Comparison of ENCODE assay signal across 22 cellular contexts in the genomic region with DNA sequence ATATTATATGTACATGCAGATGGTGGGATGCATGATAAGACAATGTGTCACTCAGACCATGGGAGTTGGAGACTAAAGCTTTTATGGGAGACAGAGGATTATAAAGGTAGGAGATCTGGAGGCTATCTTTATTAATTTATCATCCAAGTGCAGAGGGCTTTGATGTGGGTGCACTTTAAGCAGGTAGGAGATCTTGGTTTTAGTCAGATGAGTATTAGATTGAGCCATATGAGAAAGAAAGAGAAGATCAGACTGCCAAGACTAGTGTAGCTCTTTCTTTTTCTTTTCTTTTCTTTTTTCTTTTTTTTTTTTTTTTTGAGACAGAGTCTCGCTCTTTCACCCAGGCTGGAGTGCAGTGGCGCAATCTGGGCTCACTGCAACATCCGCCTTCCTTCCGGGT.
DNase-seq lines count a peak whose midpoint lies in the region; ATAC-seq, FAIRE-seq and TF ChIP-seq lines count a peak whose summit lies in the region.
"Had no signal": no experiment of that assay in that cellular context is flagged by ENCODE, and none has a peak within 500 bp of the region (broad histone marks: within the 10 kb centered on the region; RNA-seq: fewer than 3 reads in every experiment).

No MANE protein-coding gene starts in this region.

- H3K4me2 ChIP-seq in GM12878 (ENCODE audit: control insufficient read depth, insufficient read depth), result no peak overlapping the region

- peaks cover 2% of the 10 kb centered on the region; the same call in 1 of the 3 replicates for H3K9me3 ChIP-seq in GM12878 (replicated peaks; ENCODE audit: control insufficient read depth, insufficient read depth, low read length)
- H3K9me3 ChIP-seq: BE2C, BLaER1 had no signal

- SMC1A ChIA-PET in GM12878 (lab: Charles Lee; ENCODE audit: uncharacterized antibody, unreplicated experiment), result interaction anchor here (1.0 to 1.4 kb wide), 2 partner anchors 9 to 12 kb away, joined by 3 to 6 read pairs; no protein-coding TSS in a partner anchor

- no peak overlapping the region for H3K9ac ChIP-seq in GM12878 (ENCODE audit: control insufficient read depth, insufficient read depth, low read length)
- H3K9ac ChIP-seq: BLaER1 had no signal

- CTCF ChIA-PET in GM12878 (lab: Yijun Ruan, JAX), result no interaction called here

- POLR2A ChIA-PET in GM12878 (lab: Charles Lee), result no interaction called here

- ATAC-seq in HG02610 (IDR thresholded peaks at IDR 0.05; ENCODE audit: unreplicated experiment), result peak; percentile 67
- ATAC-seq in GM12878, result no peak

- DNase-seq in GM18507 (ENCODE audit: extremely low spot score, insufficient read length, low read depth) (no peak), GM12878 (ENCODE audit: low read depth, low spot score) (no peak), mesenteric fat pad (ENCODE audit: low spot score) (no peak), DMS114 treated with DMSO at 0.1 percent for 48 hours (lab: John Stamatoyannopoulos, UW; ENCODE audit: unreplicated experiment) (no peak)
- DNase-seq in central memory CD4-positive, alpha-beta T cell, result no peak
- DNase-seq: 8988T; ACHN; BE2C; C1 segment of cervical spinal cord; CD4-positive, alpha-beta memory T cell; CD4-positive, CD25-positive, alpha-beta regulatory T cell; CD8-positive, alpha-beta memory T cell; COR-L47; DMS 273 treated with DMSO at 0.1 percent for 48 hours; DMS79 treated with DMSO at 0.1 percent for 48 hours; GF-D8 had no signal

- FAIRE-seq in GM18507 (lab: Jason Lieb, UNC) (peak; percentile 5), GM12878 (lab: Jason Lieb, UNC) (no peak)
- FAIRE-seq: A204.1, G401.6, GM12892, GM19239 had no signal

- no peaks in the 10 kb centered on the region for H3K36me3 ChIP-seq in GM12878 (ENCODE audit: control insufficient read depth in 2 of 2, insufficient read depth in 2 of 2, low read length in 1 of 2)
- H3K36me3 ChIP-seq: BE2C, BLaER1 had no signal

- no TSS peak for BruUV-seq in GM12878 (replicated peaks; lab: Mats Ljungman, UMichigan)

- H3K4me3 ChIP-seq in GM12878, result no peak overlapping the region
- H3K4me3 ChIP-seq: BLaER1 had no signal

- TF ChIP-seq POLR2A in GM12878 (IDR thresholded peaks at IDR 0.05; ENCODE audit: low read depth, low read length), result no peak

- intact Hi-C loops in GM12878 (cut with micrococcal nuclease; ENCODE audit: unreplicated experiment), result no loop called here

- H3K4me1 ChIP-seq in GM12878 (ENCODE audit: control insufficient read depth, insufficient read depth, low read length), result no peaks in the 10 kb centered on the region
- H3K4me1 ChIP-seq: BE2C had no signal

- no peak for TF ChIP-seq RAD21 in GM12878 (IDR thresholded peaks at IDR 0.05; ENCODE audit: insufficient read depth, low read depth, low read length)

- no peak overlapping the region for H3K27ac ChIP-seq in GM12878 (ENCODE audit: control insufficient read depth, insufficient read depth)
- H3K27ac ChIP-seq: BLaER1 had no signal

- 100% methylated on average over 2 of the region's 4 CpGs for WGBS in GM12878 (ENCODE audit: insufficient coverage, insufficient replicate concordance, low lambda C conversion rate, missing lambda C conversion rate)

- no peaks in the 10 kb centered on the region for H3K27me3 ChIP-seq in GM12878 (replicated peaks in 1 of 2; ENCODE audit: control insufficient read depth in 2 of 2, insufficient read depth in 2 of 2, low read length in 1 of 2)
- H3K27me3 ChIP-seq: BE2C, BLaER1 had no signal

- H3K79me2 ChIP-seq in GM12878 (ENCODE audit: control insufficient read depth, insufficient read depth, low read length), result no peaks in the 10 kb centered on the region

- RAD21 ChIA-PET in GM12878 (lab: Charles Lee; ENCODE audit: unreplicated experiment), result interaction anchor here (2.1 kb wide), 1 partner anchor 9 kb away, joined by 5 read pairs; no protein-coding TSS in a partner anchor

- no peaks in the 10 kb centered on the region for H4K20me1 ChIP-seq in GM12878 (ENCODE audit: control insufficient read depth, insufficient read depth)
- H4K20me1 ChIP-seq: BLaER1 had no signal

- no peak for TF ChIP-seq CTCF in GM12878 (IDR thresholded peaks at IDR 0.05 in 2 of 3, conservative IDR thresholded peaks at IDR 0.05 in 1 of 3; ENCODE audit: control insufficient read depth in 2 of 3, extremely low read depth in 1 of 3, insufficient read depth in 1 of 3, low read depth in 3 of 3, low read length in 3 of 3)

- TF ChIP-seq EP300 in GM12878 (IDR thresholded peaks at IDR 0.05; ENCODE audit: borderline replicate concordance in 1 of 2, control insufficient read depth in 1 of 2, low read depth in 2 of 2, low read length in 2 of 2), result no peak

- no peak overlapping the region for H2AFZ ChIP-seq in GM12878 (ENCODE audit: control insufficient read depth, low read depth, low read length)

- in situ Hi-C loops in GM12878 (cut with MboI), result no loop called here

TF ChIP-seq in GM12878, 131 proteins besides CTCF, POLR2A, EP300 and RAD21:
- TF ChIP-seq CBX5 (IDR thresholded peaks at IDR 0.05; ENCODE audit: low read depth), result no peak
- TF ChIP-seq SMC3 (IDR thresholded peaks at IDR 0.05; ENCODE audit: borderline replicate concordance, low read length), result no peak
- no peak for TF ChIP-seq SRF (IDR thresholded peaks at IDR 0.05; ENCODE audit: low read depth in 2 of 2, low read length in 2 of 2)
- TF ChIP-seq RUNX3 (IDR thresholded peaks at IDR 0.05; ENCODE audit: low read length), result peak; percentile 37; the same call in 1 of the 2 replicates
- no peak for TF ChIP-seq ZNF24 (IDR thresholded peaks at IDR 0.05)
- TF ChIP-seq JUNB (IDR thresholded peaks at IDR 0.05), result peak; percentile 21; the same call in 1 of the 2 replicates
- TF ChIP-seq MXI1 (IDR thresholded peaks at IDR 0.05; ENCODE audit: low read depth, low read length), result no peak
- no peak for TF ChIP-seq IKZF1 (conservative IDR thresholded peaks at IDR 0.05)
- TF ChIP-seq ATF7 (IDR thresholded peaks at IDR 0.05; ENCODE audit: low read depth), result no peak
- no peak for TF ChIP-seq NBN (IDR thresholded peaks at IDR 0.05)
- 0 out of 2 replicates have a peak, but pooled peaks have one; percentile 42 for TF ChIP-seq TCF7 (IDR thresholded peaks at IDR 0.05; ENCODE audit: borderline replicate concordance)
TF ChIP-seq in GM12878: peak in this region for 3.
